Comparison of ENCODE assay signal across 1 cellular context in genomic region chr4:17272154-17272553, GRCh38.
TF ChIP-seq lines count a peak whose summit lies in the region.

No MANE protein-coding gene starts in this region.

TF ChIP-seq in K562, 482 proteins besides CTCF, POLR2A, EP300 and RAD21 (continued from another document):
- no peak for TF ChIP-seq ZBTB49 (CRISPR knock-in tag; IDR thresholded peaks at IDR 0.05; ENCODE audit: borderline replicate concordance)
- TF ChIP-seq CEBPG (CRISPR knock-in tag; IDR thresholded peaks at IDR 0.05): no peak
- peak; percentile 40 to 83; a peak in 3 of 4 replicates for TF ChIP-seq CEBPG (tag; conservative IDR thresholded peaks at IDR 0.05 in 1 of 2, IDR thresholded peaks at IDR 0.05 in 1 of 2)
- TF ChIP-seq, protein P1, sequence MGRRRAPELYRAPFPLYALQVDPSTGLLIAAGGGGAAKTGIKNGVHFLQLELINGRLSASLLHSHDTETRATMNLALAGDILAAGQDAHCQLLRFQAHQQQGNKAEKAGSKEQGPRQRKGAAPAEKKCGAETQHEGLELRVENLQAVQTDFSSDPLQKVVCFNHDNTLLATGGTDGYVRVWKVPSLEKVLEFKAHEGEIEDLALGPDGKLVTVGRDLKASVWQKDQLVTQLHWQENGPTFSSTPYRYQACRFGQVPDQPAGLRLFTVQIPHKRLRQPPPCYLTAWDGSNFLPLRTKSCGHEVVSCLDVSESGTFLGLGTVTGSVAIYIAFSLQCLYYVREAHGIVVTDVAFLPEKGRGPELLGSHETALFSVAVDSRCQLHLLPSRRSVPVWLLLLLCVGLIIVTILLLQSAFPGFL (CRISPR knock-in tag; IDR thresholded peaks at IDR 0.05): no peak
- peak; percentile 42; the same call in 1 of the 2 replicates for TF ChIP-seq MTA2 (IDR thresholded peaks at IDR 0.05; ENCODE audit: low read depth)
- no peak for TF ChIP-seq CREBBP (IDR thresholded peaks at IDR 0.05; ENCODE audit: low read depth, low read length)
- TF ChIP-seq CBFA2T3 (IDR thresholded peaks at IDR 0.05): peak; percentile 79
- TF ChIP-seq MAFG (tag; conservative IDR thresholded peaks at IDR 0.05): no peak
- TF ChIP-seq KLF16 (IDR thresholded peaks at IDR 0.05): peak; percentile 81
- TF ChIP-seq TEAD2 (tag; IDR thresholded peaks at IDR 0.05): no peak
- TF ChIP-seq SAFB2 (IDR thresholded peaks at IDR 0.05; ENCODE audit: borderline replicate concordance, low read depth, low read length, severe bottlenecking): no peak
- no peak for TF ChIP-seq ARID3B (CRISPR knock-in tag; IDR thresholded peaks at IDR 0.05; ENCODE audit: borderline replicate concordance)
- TF ChIP-seq SRF (CRISPR knock-in tag; IDR thresholded peaks at IDR 0.05): no peak
- peak; percentile 75 for TF ChIP-seq CCNT2 (IDR thresholded peaks at IDR 0.05; ENCODE audit: borderline replicate concordance, extremely low read depth, insufficient read length, low read depth, low read length)
- TF ChIP-seq, protein P2, sequence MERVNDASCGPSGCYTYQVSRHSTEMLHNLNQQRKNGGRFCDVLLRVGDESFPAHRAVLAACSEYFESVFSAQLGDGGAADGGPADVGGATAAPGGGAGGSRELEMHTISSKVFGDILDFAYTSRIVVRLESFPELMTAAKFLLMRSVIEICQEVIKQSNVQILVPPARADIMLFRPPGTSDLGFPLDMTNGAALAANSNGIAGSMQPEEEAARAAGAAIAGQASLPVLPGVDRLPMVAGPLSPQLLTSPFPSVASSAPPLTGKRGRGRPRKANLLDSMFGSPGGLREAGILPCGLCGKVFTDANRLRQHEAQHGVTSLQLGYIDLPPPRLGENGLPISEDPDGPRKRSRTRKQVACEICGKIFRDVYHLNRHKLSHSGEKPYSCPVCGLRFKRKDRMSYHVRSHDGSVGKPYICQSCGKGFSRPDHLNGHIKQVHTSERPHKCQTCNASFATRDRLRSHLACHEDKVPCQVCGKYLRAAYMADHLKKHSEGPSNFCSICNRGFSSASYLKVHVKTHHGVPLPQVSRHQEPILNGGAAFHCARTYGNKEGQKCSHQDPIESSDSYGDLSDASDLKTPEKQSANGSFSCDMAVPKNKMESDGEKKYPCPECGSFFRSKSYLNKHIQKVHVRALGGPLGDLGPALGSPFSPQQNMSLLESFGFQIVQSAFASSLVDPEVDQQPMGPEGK (CRISPR knock-in tag; IDR thresholded peaks at IDR 0.05; ENCODE audit: borderline replicate concordance): no peak
- peak; percentile 55; the same call in 1 of the 2 replicates for TF ChIP-seq JUN (IDR thresholded peaks at IDR 0.05; ENCODE audit: borderline replicate concordance, low read depth, low read length)
- TF ChIP-seq JUN (CRISPR knock-in tag; IDR thresholded peaks at IDR 0.05; ENCODE audit: borderline replicate concordance): no peak
- peak; percentile 62; the same call in 1 of the 2 replicates for TF ChIP-seq SMARCC2 (IDR thresholded peaks at IDR 0.05; ENCODE audit: low read depth)
- TF ChIP-seq CREM (IDR thresholded peaks at IDR 0.05; ENCODE audit: low read depth): peak; percentile 49; the same call in 1 of the 2 replicates
- no peak for TF ChIP-seq ZNF133 (CRISPR knock-in tag; IDR thresholded peaks at IDR 0.05)
- TF ChIP-seq, protein P3, sequence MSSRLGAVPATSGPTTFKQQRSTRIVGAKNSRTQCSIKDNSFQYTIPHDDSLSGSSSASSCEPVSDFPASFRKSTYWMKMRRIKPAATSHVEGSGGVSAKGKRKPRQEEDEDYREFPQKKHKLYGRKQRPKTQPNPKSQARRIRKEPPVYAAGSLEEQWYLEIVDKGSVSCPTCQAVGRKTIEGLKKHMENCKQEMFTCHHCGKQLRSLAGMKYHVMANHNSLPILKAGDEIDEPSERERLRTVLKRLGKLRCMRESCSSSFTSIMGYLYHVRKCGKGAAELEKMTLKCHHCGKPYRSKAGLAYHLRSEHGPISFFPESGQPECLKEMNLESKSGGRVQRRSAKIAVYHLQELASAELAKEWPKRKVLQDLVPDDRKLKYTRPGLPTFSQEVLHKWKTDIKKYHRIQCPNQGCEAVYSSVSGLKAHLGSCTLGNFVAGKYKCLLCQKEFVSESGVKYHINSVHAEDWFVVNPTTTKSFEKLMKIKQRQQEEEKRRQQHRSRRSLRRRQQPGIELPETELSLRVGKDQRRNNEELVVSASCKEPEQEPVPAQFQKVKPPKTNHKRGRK (tag; IDR thresholded peaks at IDR 0.05): no peak
- TF ChIP-seq ATF1 (CRISPR knock-in tag; IDR thresholded peaks at IDR 0.05): no peak
- TF ChIP-seq ATF1 (tag; IDR thresholded peaks at IDR 0.05): peak; percentile 41
- TF ChIP-seq HMGXB4 (CRISPR knock-in tag; IDR thresholded peaks at IDR 0.05): no peak
- no peak for TF ChIP-seq EHMT2 (IDR thresholded peaks at IDR 0.05)
- no peak for TF ChIP-seq RFX7 (CRISPR knock-in tag; IDR thresholded peaks at IDR 0.05)
- TF ChIP-seq, protein P4, sequence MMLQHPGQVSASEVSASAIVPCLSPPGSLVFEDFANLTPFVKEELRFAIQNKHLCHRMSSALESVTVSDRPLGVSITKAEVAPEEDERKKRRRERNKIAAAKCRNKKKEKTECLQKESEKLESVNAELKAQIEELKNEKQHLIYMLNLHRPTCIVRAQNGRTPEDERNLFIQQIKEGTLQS (IDR thresholded peaks at IDR 0.05): peak; percentile 81
- TF ChIP-seq, protein P4 (CRISPR knock-in tag; conservative IDR thresholded peaks at IDR 0.05): no peak
- TF ChIP-seq HNRNPK (IDR thresholded peaks at IDR 0.05; ENCODE audit: low read depth, low read length, poor library complexity, severe bottlenecking): no peak
- TF ChIP-seq POLR2AphosphoS5 (IDR thresholded peaks at IDR 0.05; ENCODE audit: control insufficient read depth, insufficient read depth, low read depth, low read length): peak; percentile 34; the same call in 1 of the 2 replicates
- TF ChIP-seq L3MBTL2 (IDR thresholded peaks at IDR 0.05): peak; percentile 75
- TF ChIP-seq TBL1XR1 (IDR thresholded peaks at IDR 0.05; ENCODE audit: low read length in 2 of 2): peak in 1 of 2 experiments; percentile 40; a peak in 1 of 4 replicates
- TF ChIP-seq, protein P5, sequence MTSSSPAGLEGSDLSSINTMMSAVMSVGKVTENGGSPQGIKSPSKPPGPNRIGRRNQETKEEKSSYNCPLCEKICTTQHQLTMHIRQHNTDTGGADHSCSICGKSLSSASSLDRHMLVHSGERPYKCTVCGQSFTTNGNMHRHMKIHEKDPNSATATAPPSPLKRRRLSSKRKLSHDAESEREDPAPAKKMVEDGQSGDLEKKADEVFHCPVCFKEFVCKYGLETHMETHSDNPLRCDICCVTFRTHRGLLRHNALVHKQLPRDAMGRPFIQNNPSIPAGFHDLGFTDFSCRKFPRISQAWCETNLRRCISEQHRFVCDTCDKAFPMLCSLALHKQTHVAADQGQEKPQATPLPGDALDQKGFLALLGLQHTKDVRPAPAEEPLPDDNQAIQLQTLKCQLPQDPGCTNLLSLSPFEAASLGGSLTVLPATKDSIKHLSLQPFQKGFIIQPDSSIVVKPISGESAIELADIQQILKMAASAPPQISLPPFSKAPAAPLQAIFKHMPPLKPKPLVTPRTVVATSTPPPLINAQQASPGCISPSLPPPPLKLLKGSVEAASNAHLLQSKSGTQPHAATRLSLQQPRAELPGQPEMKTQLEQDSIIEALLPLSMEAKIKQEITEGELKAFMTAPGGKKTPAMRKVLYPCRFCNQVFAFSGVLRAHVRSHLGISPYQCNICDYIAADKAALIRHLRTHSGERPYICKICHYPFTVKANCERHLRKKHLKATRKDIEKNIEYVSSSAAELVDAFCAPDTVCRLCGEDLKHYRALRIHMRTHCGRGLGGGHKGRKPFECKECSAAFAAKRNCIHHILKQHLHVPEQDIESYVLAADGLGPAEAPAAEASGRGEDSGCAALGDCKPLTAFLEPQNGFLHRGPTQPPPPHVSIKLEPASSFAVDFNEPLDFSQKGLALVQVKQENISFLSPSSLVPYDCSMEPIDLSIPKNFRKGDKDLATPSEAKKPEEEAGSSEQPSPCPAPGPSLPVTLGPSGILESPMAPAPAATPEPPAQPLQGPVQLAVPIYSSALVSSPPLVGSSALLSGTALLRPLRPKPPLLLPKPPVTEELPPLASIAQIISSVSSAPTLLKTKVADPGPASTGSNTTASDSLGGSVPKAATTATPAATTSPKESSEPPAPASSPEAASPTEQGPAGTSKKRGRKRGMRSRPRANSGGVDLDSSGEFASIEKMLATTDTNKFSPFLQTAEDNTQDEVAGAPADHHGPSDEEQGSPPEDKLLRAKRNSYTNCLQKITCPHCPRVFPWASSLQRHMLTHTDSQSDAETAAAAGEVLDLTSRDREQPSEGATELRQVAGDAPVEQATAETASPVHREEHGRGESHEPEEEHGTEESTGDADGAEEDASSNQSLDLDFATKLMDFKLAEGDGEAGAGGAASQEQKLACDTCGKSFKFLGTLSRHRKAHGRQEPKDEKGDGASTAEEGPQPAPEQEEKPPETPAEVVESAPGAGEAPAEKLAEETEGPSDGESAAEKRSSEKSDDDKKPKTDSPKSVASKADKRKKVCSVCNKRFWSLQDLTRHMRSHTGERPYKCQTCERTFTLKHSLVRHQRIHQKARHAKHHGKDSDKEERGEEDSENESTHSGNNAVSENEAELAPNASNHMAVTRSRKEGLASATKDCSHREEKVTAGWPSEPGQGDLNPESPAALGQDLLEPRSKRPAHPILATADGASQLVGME (CRISPR knock-in tag; IDR thresholded peaks at IDR 0.05): no peak
- TF ChIP-seq TAL1 (IDR thresholded peaks at IDR 0.05): peak; percentile 83
- TF ChIP-seq HOXB6 (CRISPR knock-in tag; IDR thresholded peaks at IDR 0.05; ENCODE audit: borderline replicate concordance): no peak
- TF ChIP-seq, protein P6, sequence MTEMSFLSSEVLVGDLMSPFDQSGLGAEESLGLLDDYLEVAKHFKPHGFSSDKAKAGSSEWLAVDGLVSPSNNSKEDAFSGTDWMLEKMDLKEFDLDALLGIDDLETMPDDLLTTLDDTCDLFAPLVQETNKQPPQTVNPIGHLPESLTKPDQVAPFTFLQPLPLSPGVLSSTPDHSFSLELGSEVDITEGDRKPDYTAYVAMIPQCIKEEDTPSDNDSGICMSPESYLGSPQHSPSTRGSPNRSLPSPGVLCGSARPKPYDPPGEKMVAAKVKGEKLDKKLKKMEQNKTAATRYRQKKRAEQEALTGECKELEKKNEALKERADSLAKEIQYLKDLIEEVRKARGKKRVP (CRISPR knock-in tag; IDR thresholded peaks at IDR 0.05): peak; percentile 94
